Comparison of ENCODE assay signal across 7 cellular contexts in genomic region chr4:38804654-38805295, GRCh38. TPM values are rescaled to one million over a fixed set of nuclear protein-coding genes. Genes with fewer than 3 reads are reported as not detected.
A peak's percentile ranks its signal among the peaks of the same experiment; 100 is the strongest.
DNase-seq lines count a peak whose midpoint lies in the region; ATAC-seq and TF ChIP-seq lines count a peak whose summit lies in the region.

Gene TLR1, minus strand, starts transcription at chr4:38804791. Its CDS starts 5,960 bp downstream, at chr4:38798831.

- DNase-seq in GM06990 (ENCODE audit: extremely low read depth, insufficient read length) (peak; percentile 67), breast epithelium (ENCODE audit: low spot score in 2 of 2) (no peak)
- DNase-seq in stimulated activated naive CD8-positive, alpha-beta T cell treated with anti-CD3 and anti-CD28 coated beads, Interleukin-15, Interleukin-2, amounts not matched to agents 100 U/mL and 50 U/mL, for 24 hours = no peak
- no peak for DNase-seq in stimulated activated CD4-positive, alpha-beta T cell treated with anti-CD3 and anti-CD28 coated beads, Interleukin-4, amount 100 ng/mL, for 24 hours

- H3K4me1 ChIP-seq in OCI-LY1 (ENCODE audit: insufficient read depth, low read length, severe bottlenecking) (peaks cover 29% of the 10 kb centered on the region), breast epithelium (peaks cover 0 to 3% of the 10 kb centered on the region in 2 donors)

- H3K27ac ChIP-seq in OCI-LY1 (ENCODE audit: low read depth, low read length, poor library complexity, severe bottlenecking) (peak within 1 kb of the TSS; percentile 95), breast epithelium (peak within 1 kb of the TSS; percentile 77 to 81), layer of hippocampus (ENCODE audit: low read depth, low read length) (peak within 1 kb of the TSS; percentile 68)

- H3K9me3 ChIP-seq in OCI-LY1 (ENCODE audit: low read length) = peaks cover 24% of the 10 kb centered on the region
- peaks cover 0 to 12% of the 10 kb centered on the region in 2 donors for H3K9me3 ChIP-seq in breast epithelium

- peaks cover 8% of the 10 kb centered on the region for H3K36me3 ChIP-seq in GM06990 (ENCODE audit: control insufficient read depth, insufficient read depth, low read length)
- H3K36me3 ChIP-seq in OCI-LY1 (ENCODE audit: insufficient read depth, low read length) = peaks cover 41% of the 10 kb centered on the region
- no peaks in the 10 kb centered on the region for H3K36me3 ChIP-seq in breast epithelium

- H3K79me2 ChIP-seq in OCI-LY1 (ENCODE audit: insufficient read depth, low read length) = no peaks in the 10 kb centered on the region

- H3K4me3 ChIP-seq in GM06990 (replicated peaks; ENCODE audit: low read depth, low read length) (peak within 1 kb of the TSS; percentile 54), OCI-LY1 (ENCODE audit: low read depth, low read length, poor library complexity, severe bottlenecking) (peak within 1 kb of the TSS; percentile 61), breast epithelium (peak within 1 kb of the TSS; percentile 33 to 57 (median 37))

- peak within 1 kb of the TSS; percentile 83 for H3K9ac ChIP-seq in OCI-LY1 (ENCODE audit: low read length)

- no peaks in the 10 kb centered on the region for H3K9me2 ChIP-seq in OCI-LY1 (ENCODE audit: low read depth, low read length)

- H3K4me2 ChIP-seq in OCI-LY1 (ENCODE audit: low read length) = peak within 1 kb of the TSS; percentile 81

- intact Hi-C loops in breast epithelium (cut with DNase I; ENCODE audit: low total_unique reads) = no loop called here

- H3K27me3 ChIP-seq in GM06990 (replicated peaks; ENCODE audit: control insufficient read depth, insufficient read depth, low read length) (no peaks in the 10 kb centered on the region), OCI-LY1 (ENCODE audit: insufficient read depth, low read length) (no peaks in the 10 kb centered on the region), breast epithelium (no peaks in the 10 kb centered on the region), layer of hippocampus (ENCODE audit: control insufficient read depth, insufficient read depth, low read length) (no peaks in the 10 kb centered on the region)

- peak; percentile 26 for ATAC-seq in HG02798 (IDR thresholded peaks at IDR 0.05; ENCODE audit: poor library complexity, unreplicated experiment)
- peak; percentile 21 for ATAC-seq in stimulated activated naive CD8-positive, alpha-beta T cell treated with anti-CD3 and anti-CD28 coated beads, Interleukin-15, Interleukin-2, amounts not matched to agents 100 U/mL and 50 U/mL, for 24 hours

- no peak for TF ChIP-seq POLR2A in breast epithelium (IDR thresholded peaks at IDR 0.05)

- no peak within 1 kb of the TSS for H2AFZ ChIP-seq in OCI-LY1 (ENCODE audit: low read length)

- no peaks in the 10 kb centered on the region for H4K20me1 ChIP-seq in OCI-LY1 (ENCODE audit: insufficient read depth, low read length)

- peak; percentile 35 for TF ChIP-seq CTCF in GM06990 (IDR thresholded peaks at IDR 0.05; ENCODE audit: insufficient read depth, low read length, poor library complexity, severe bottlenecking)
- peak; percentile 54 for TF ChIP-seq CTCF in OCI-LY1 (IDR thresholded peaks at IDR 0.05; ENCODE audit: low read length)
- peak; percentile 45 to 60 (median 53) for TF ChIP-seq CTCF in breast epithelium (IDR thresholded peaks at IDR 0.05)

- H3F3A ChIP-seq in OCI-LY1 (ENCODE audit: insufficient read depth, low read length) = no peaks in the 10 kb centered on the region

RNA-seq across cellular contexts. Expression of gene TLR1, which starts in this region (rescaled TPM):
- 10 to 100 TPM; 13.1 to 39.7 (median 18.7) TPM for total RNA-seq in breast epithelium
